1 cellular context compared by ENCODE assay signal in the genomic region with DNA sequence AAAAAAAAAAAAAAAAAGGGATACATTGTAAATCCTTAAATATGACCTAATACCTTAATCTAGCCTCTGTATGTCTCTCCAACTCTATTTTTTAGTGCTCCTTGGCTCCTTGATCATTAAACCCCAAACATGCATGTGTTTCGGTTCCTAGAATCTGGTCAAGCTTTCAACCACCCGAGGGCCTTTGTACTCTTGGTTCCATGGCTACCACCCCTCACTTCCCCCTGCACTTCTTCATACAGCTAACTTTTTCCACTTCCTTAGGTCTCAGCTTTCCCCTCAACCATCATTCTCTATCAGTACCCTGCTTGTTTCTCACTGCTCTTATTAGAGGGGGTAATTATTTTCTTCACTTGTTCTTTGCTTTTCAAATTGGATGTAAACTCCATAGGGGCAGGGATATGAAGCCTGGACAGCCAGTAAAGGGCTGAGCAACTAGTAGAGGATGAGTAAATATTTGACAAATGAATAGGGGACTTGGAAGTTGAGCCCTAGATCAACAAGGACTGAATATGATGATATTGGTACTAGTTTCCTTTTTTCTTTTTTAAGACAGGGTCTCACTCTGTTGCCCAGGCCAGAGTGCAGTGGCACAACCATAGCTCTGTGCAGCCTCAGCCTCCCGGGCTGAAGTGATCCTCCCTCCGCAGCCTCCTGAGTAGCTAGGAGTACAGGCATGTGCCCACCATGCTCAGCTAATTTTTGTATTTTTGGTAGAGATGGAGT.
TF ChIP-seq lines count a peak whose summit lies in the region.

No MANE protein-coding gene starts in this region.

TF ChIP-seq in HepG2, 621 proteins besides CTCF, POLR2A, EP300 and RAD21 (continues in another document):
- TF ChIP-seq BORCS8-MEF2B (CRISPR knock-in tag; IDR thresholded peaks at IDR 0.05) (no peak), FOSL2 (CRISPR knock-in tag; IDR thresholded peaks at IDR 0.05) (peak; percentile 32; the same call in 1 of the 2 replicates), ELF1 (CRISPR knock-in tag; IDR thresholded peaks at IDR 0.05) (no peak), HMG20B (CRISPR knock-in tag; conservative IDR thresholded peaks at IDR 0.05) (0 out of 2 replicates have a peak, but pooled peaks have one; percentile 10), ZNF446 (CRISPR knock-in tag; IDR thresholded peaks at IDR 0.05) (no peak), ZNF234 (CRISPR knock-in tag; conservative IDR thresholded peaks at IDR 0.05) (no peak), FOXM1 (CRISPR knock-in tag; IDR thresholded peaks at IDR 0.05) (no peak), MIXL1 (CRISPR knock-in tag; IDR thresholded peaks at IDR 0.05) (0 out of 2 replicates have a peak, but pooled peaks have one; percentile 17), POGZ (CRISPR knock-in tag; IDR thresholded peaks at IDR 0.05) (peak; percentile 45; the same call in 1 of the 2 replicates), MTF1 (CRISPR knock-in tag; IDR thresholded peaks at IDR 0.05) (no peak), KLF16 (CRISPR knock-in tag; IDR thresholded peaks at IDR 0.05) (no peak), DMAP1 (CRISPR knock-in tag; IDR thresholded peaks at IDR 0.05) (no peak), ZNF709 (CRISPR knock-in tag; IDR thresholded peaks at IDR 0.05) (no peak), FOXA1 (IDR thresholded peaks at IDR 0.05) (no peak; the same call in 1 of the 2 replicates), FOXA1 (CRISPR knock-in tag; IDR thresholded peaks at IDR 0.05) (peak; percentile 69; the same call in 1 of the 2 replicates), GTF3A (CRISPR knock-in tag; conservative IDR thresholded peaks at IDR 0.05) (no peak), SRY (CRISPR knock-in tag; IDR thresholded peaks at IDR 0.05) (no peak), HDAC1 (CRISPR knock-in tag; IDR thresholded peaks at IDR 0.05) (no peak; the same call in 1 of the 2 replicates), DNMT1 (CRISPR knock-in tag; IDR thresholded peaks at IDR 0.05) (no peak), PPARG (CRISPR knock-in tag; conservative IDR thresholded peaks at IDR 0.05) (no peak), ZBTB20 (CRISPR knock-in tag; IDR thresholded peaks at IDR 0.05; ENCODE audit: borderline replicate concordance, low read depth) (no peak), WIZ (CRISPR knock-in tag; IDR thresholded peaks at IDR 0.05) (0 out of 2 replicates have a peak, but pooled peaks have one; percentile 8), SRSF1 (optimal IDR thresholded peaks at IDR 0.05; ENCODE audit: low read depth, low read length) (no peak), HDAC2 (CRISPR knock-in tag; IDR thresholded peaks at IDR 0.05) (peak; percentile 17; the same call in 1 of the 2 replicates), ZSCAN30 (CRISPR knock-in tag; IDR thresholded peaks at IDR 0.05) (no peak), ZNF7 (CRISPR knock-in tag; IDR thresholded peaks at IDR 0.05) (no peak), FOXK2 (IDR thresholded peaks at IDR 0.05) (no peak), ZNF720 (CRISPR knock-in tag; IDR thresholded peaks at IDR 0.05) (no peak), ZNF792 (CRISPR knock-in tag; IDR thresholded peaks at IDR 0.05) (0 out of 2 replicates have a peak, but pooled peaks have one; percentile 3), ARNT2 (CRISPR knock-in tag; IDR thresholded peaks at IDR 0.05; ENCODE audit: low read depth) (no peak), TCF7 (IDR thresholded peaks at IDR 0.05; ENCODE audit: low read depth) (no peak), ZKSCAN1 (IDR thresholded peaks at IDR 0.05; ENCODE audit: low read length) (no peak), ADNP (CRISPR knock-in tag; IDR thresholded peaks at IDR 0.05) (0 out of 2 replicates have a peak, but pooled peaks have one; percentile 58)
- TF ChIP-seq, protein P1, sequence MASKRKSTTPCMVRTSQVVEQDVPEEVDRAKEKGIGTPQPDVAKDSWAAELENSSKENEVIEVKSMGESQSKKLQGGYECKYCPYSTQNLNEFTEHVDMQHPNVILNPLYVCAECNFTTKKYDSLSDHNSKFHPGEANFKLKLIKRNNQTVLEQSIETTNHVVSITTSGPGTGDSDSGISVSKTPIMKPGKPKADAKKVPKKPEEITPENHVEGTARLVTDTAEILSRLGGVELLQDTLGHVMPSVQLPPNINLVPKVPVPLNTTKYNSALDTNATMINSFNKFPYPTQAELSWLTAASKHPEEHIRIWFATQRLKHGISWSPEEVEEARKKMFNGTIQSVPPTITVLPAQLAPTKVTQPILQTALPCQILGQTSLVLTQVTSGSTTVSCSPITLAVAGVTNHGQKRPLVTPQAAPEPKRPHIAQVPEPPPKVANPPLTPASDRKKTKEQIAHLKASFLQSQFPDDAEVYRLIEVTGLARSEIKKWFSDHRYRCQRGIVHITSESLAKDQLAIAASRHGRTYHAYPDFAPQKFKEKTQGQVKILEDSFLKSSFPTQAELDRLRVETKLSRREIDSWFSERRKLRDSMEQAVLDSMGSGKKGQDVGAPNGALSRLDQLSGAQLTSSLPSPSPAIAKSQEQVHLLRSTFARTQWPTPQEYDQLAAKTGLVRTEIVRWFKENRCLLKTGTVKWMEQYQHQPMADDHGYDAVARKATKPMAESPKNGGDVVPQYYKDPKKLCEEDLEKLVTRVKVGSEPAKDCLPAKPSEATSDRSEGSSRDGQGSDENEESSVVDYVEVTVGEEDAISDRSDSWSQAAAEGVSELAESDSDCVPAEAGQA (IDR thresholded peaks at IDR 0.05; ENCODE audit: low read depth): no peak
- TF ChIP-seq, protein P1 (CRISPR knock-in tag; IDR thresholded peaks at IDR 0.05; ENCODE audit: borderline replicate concordance): no peak
- TF ChIP-seq, protein P2, sequence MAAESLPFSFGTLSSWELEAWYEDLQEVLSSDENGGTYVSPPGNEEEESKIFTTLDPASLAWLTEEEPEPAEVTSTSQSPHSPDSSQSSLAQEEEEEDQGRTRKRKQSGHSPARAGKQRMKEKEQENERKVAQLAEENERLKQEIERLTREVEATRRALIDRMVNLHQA (CRISPR knock-in tag; IDR thresholded peaks at IDR 0.05): no peak
- TF ChIP-seq, protein P3, sequence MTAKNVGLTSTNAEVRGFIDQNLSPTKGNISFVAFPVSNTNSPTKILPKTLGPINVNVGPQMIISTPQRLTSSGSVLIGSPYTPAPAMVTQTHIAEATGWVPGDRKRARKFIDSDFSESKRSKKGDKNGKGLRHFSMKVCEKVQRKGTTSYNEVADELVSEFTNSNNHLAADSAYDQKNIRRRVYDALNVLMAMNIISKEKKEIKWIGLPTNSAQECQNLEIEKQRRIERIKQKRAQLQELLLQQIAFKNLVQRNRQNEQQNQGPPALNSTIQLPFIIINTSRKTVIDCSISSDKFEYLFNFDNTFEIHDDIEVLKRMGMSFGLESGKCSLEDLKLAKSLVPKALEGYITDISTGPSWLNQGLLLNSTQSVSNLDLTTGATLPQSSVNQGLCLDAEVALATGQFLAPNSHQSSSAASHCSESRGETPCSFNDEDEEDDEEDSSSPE (CRISPR knock-in tag; IDR thresholded peaks at IDR 0.05): no peak
- TF ChIP-seq, protein P4, sequence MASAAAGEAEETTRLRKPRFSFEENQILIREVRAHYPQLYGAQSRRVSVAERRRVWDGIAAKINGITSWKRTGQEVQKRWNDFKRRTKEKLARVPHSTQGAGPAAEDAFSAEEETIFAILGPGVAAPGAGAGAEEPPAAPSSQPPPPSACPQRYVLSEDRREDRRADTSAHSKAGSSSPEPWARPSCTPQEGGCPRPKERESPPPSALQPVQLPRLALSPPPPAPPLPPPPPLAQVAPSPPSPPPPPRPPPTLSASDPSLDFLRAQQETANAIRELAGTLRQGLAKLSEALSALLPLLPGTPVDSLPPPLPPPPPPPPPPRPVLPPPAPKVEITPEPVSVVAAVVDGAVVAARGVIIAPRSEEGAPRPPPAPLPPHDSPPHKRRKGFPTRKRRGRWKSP (CRISPR knock-in tag; IDR thresholded peaks at IDR 0.05): no peak
- TF ChIP-seq, protein P5, sequence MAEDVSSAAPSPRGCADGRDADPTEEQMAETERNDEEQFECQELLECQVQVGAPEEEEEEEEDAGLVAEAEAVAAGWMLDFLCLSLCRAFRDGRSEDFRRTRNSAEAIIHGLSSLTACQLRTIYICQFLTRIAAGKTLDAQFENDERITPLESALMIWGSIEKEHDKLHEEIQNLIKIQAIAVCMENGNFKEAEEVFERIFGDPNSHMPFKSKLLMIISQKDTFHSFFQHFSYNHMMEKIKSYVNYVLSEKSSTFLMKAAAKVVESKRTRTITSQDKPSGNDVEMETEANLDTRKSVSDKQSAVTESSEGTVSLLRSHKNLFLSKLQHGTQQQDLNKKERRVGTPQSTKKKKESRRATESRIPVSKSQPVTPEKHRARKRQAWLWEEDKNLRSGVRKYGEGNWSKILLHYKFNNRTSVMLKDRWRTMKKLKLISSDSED (CRISPR knock-in tag; IDR thresholded peaks at IDR 0.05): no peak
- TF ChIP-seq, protein P6, sequence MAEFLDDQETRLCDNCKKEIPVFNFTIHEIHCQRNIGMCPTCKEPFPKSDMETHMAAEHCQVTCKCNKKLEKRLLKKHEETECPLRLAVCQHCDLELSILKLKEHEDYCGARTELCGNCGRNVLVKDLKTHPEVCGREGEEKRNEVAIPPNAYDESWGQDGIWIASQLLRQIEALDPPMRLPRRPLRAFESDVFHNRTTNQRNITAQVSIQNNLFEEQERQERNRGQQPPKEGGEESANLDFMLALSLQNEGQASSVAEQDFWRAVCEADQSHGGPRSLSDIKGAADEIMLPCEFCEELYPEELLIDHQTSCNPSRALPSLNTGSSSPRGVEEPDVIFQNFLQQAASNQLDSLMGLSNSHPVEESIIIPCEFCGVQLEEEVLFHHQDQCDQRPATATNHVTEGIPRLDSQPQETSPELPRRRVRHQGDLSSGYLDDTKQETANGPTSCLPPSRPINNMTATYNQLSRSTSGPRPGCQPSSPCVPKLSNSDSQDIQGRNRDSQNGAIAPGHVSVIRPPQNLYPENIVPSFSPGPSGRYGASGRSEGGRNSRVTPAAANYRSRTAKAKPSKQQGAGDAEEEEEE (CRISPR knock-in tag; IDR thresholded peaks at IDR 0.05; ENCODE audit: borderline replicate concordance): no peak
- TF ChIP-seq, protein P7, sequence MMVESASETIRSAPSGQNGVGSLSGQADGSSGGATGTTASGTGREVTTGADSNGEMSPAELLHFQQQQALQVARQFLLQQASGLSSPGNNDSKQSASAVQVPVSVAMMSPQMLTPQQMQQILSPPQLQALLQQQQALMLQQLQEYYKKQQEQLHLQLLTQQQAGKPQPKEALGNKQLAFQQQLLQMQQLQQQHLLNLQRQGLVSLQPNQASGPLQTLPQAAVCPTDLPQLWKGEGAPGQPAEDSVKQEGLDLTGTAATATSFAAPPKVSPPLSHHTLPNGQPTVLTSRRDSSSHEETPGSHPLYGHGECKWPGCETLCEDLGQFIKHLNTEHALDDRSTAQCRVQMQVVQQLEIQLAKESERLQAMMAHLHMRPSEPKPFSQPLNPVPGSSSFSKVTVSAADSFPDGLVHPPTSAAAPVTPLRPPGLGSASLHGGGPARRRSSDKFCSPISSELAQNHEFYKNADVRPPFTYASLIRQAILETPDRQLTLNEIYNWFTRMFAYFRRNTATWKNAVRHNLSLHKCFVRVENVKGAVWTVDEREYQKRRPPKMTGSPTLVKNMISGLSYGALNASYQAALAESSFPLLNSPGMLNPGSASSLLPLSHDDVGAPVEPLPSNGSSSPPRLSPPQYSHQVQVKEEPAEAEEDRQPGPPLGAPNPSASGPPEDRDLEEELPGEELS (CRISPR knock-in tag; IDR thresholded peaks at IDR 0.05): no peak
- TF ChIP-seq, protein P8, sequence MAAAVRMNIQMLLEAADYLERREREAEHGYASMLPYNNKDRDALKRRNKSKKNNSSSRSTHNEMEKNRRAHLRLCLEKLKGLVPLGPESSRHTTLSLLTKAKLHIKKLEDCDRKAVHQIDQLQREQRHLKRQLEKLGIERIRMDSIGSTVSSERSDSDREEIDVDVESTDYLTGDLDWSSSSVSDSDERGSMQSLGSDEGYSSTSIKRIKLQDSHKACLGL (CRISPR knock-in tag; IDR thresholded peaks at IDR 0.05): no peak
- TF ChIP-seq, protein P9, sequence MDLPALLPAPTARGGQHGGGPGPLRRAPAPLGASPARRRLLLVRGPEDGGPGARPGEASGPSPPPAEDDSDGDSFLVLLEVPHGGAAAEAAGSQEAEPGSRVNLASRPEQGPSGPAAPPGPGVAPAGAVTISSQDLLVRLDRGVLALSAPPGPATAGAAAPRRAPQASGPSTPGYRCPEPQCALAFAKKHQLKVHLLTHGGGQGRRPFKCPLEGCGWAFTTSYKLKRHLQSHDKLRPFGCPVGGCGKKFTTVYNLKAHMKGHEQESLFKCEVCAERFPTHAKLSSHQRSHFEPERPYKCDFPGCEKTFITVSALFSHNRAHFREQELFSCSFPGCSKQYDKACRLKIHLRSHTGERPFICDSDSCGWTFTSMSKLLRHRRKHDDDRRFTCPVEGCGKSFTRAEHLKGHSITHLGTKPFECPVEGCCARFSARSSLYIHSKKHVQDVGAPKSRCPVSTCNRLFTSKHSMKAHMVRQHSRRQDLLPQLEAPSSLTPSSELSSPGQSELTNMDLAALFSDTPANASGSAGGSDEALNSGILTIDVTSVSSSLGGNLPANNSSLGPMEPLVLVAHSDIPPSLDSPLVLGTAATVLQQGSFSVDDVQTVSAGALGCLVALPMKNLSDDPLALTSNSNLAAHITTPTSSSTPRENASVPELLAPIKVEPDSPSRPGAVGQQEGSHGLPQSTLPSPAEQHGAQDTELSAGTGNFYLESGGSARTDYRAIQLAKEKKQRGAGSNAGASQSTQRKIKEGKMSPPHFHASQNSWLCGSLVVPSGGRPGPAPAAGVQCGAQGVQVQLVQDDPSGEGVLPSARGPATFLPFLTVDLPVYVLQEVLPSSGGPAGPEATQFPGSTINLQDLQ (CRISPR knock-in tag; IDR thresholded peaks at IDR 0.05): no peak
- TF ChIP-seq, protein P10, sequence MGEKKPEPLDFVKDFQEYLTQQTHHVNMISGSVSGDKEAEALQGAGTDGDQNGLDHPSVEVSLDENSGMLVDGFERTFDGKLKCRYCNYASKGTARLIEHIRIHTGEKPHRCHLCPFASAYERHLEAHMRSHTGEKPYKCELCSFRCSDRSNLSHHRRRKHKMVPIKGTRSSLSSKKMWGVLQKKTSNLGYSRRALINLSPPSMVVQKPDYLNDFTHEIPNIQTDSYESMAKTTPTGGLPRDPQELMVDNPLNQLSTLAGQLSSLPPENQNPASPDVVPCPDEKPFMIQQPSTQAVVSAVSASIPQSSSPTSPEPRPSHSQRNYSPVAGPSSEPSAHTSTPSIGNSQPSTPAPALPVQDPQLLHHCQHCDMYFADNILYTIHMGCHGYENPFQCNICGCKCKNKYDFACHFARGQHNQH (CRISPR knock-in tag; IDR thresholded peaks at IDR 0.05): 0 out of 2 replicates have a peak, but pooled peaks have one; percentile 19
